Comparison of ENCODE assay signal across 8 cellular contexts in the genomic region with DNA sequence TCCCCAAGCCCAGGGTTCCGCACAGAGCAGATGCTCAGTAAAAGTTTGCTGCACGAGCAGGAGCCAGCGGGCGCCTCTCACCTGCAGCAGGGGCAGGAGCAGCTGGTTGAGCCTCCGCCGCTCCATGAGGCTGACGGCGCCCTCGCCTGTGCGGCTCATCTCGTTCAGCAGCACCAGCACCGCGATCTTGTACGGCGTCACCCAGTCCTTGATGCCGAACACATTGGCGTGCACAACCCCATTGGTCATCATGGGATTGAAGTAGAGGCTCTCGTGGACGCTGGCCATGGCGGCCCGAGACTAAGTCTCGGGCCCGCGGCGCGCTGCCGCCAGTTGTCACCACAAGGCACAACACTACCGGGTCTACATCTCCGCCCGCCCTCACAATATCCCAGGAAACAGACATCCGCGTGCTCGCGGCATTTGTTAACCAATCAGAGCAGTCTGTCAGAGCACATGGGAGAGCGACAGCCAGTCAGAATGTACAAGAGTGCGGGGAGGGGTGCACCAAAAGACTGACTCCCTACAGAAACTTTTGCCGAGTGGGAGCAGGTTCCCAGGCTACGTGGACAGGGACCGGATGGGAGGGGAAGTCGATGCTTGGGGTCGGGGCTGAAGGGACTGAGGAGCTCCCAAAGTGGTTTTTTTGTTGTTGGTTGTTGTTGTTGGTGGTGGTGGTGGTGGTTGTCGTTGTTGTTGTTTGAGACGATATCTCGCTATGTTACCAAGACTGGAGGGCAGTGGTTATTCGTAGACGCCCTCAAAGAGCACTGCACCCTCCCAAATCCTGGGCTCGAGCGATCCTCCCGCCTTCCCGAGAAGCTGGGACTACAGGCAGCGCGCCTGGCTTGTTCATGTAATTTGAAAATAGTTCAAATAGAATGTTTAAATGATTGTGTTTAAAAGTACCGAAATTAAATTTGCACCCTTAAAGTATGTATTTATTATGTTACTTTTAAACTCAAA. TPM values are rescaled to one million over a fixed set of nuclear protein-coding genes. Genes with fewer than 3 reads are reported as not detected.
DNase-seq lines count a peak whose midpoint lies in the region; ATAC-seq, FAIRE-seq and TF ChIP-seq lines count a peak whose summit lies in the region.

A gene with protein sequence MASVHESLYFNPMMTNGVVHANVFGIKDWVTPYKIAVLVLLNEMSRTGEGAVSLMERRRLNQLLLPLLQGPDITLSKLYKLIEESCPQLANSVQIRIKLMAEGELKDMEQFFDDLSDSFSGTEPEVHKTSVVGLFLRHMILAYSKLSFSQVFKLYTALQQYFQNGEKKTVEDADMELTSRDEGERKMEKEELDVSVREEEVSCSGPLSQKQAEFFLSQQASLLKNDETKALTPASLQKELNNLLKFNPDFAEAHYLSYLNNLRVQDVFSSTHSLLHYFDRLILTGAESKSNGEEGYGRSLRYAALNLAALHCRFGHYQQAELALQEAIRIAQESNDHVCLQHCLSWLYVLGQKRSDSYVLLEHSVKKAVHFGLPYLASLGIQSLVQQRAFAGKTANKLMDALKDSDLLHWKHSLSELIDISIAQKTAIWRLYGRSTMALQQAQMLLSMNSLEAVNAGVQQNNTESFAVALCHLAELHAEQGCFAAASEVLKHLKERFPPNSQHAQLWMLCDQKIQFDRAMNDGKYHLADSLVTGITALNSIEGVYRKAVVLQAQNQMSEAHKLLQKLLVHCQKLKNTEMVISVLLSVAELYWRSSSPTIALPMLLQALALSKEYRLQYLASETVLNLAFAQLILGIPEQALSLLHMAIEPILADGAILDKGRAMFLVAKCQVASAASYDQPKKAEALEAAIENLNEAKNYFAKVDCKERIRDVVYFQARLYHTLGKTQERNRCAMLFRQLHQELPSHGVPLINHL (minus strand): TSS at position 359 of the 966 bp plus-strand sequence. CDS start 71 bp downstream, at position 288.

- DNase-seq in BE2C (peak; percentile 96), GM19239 (ENCODE audit: insufficient read length, low spot score) (peak; percentile 89), NCI-H524 treated with DMSO at 0.1 percent for 48 hours (lab: John Stamatoyannopoulos, UW) (peak; percentile 96), kidney glomerular epithelial cell (lab: John Stamatoyannopoulos, UW) (peak; percentile 100)
- DNase-seq in activated CD4-positive, alpha-beta T cell treated with anti-CD3 and anti-CD28 coated beads for 4 hours = peak; percentile 88 to 90
- DNase-seq in stimulated activated CD4-positive, alpha-beta T cell treated with anti-CD3 and anti-CD28 coated beads, Interleukin-1b, Interleukin-23, amount 100 ng/mL, for 1 hour (ENCODE audit: low read depth in 2 of 2) = peak; percentile 64 to 81

- ATAC-seq in HG03457 (IDR thresholded peaks at IDR 0.05; ENCODE audit: unreplicated experiment) = peak; percentile 96

- H3K4me1 ChIP-seq in BE2C = no peaks in the 10 kb centered on the region

- no peaks in the 10 kb centered on the region for H3K27me3 ChIP-seq in BE2C

- H3K9me3 ChIP-seq in BE2C = no peaks in the 10 kb centered on the region

- peak; percentile 97 for FAIRE-seq in GM19239 (lab: Jason Lieb, UNC)

- H3K4me3 ChIP-seq in BE2C (ENCODE audit: low read depth, low read length) = peak within 1 kb of the TSS; percentile 92

- 0 out of 2 replicates have a peak, but pooled peaks have one; percentile 16 for TF ChIP-seq CTCF in BE2C (IDR thresholded peaks at IDR 0.05; ENCODE audit: low read depth, low read length)

- peaks cover 2% of the 10 kb centered on the region for H3K36me3 ChIP-seq in BE2C

- peak within 1 kb of the TSS; percentile 87 for H3K27ac ChIP-seq in cingulate gyrus (ENCODE audit: low read depth, low read length)

RNA-seq across cellular contexts. Expression of the gene that starts here (rescaled TPM):
- polyA plus RNA-seq in BE2C (2012; ENCODE audit: insufficient read depth, insufficient read length, low read depth) = 228 TPM

Comparison
In these comparisons a context has a peak if more than half of its experiments do, and no peak if none do; other contexts are left out.
1. Peak in every context shown above with its lines: DNase-seq, ATAC-seq, H3K4me3 ChIP-seq and H3K27ac ChIP-seq.